In genomic region chr3:194486540-194487288, GRCh38 we compare ENCODE assay signal across 8 cellular contexts. TPM values are rescaled to one million over a fixed set of nuclear protein-coding genes. Genes with fewer than 3 reads are reported as not detected.
DNase-seq lines count a peak whose midpoint lies in the region; ATAC-seq, FAIRE-seq and TF ChIP-seq lines count a peak whose summit lies in the region.

TSS of gene ATP13A3 (minus strand) at chr3:194487002. CDS start at chr3:194462190, 24,812 bp downstream.

- no peak for FAIRE-seq in H54 (lab: Jason Lieb, UNC)

- H3K4me3 ChIP-seq in fibroblast of pulmonary artery (replicated peaks; ENCODE audit: low read depth, low read length), result peak within 1 kb of the TSS; percentile 98

- ATAC-seq in stimulated activated naive CD8-positive, alpha-beta T cell treated with anti-CD3 and anti-CD28 coated beads, Interleukin-15, amount 100 ng/mL, for 72 hours, result peak; percentile 86

- peak; percentile 90 for DNase-seq in EH (ENCODE audit: low read depth)
- peak; percentile 96 for DNase-seq in H54 (ENCODE audit: insufficient read length, low spot score)
- DNase-seq in M059J (ENCODE audit: low read depth), result peak; percentile 90
- DNase-seq in SHP77 (lab: John Stamatoyannopoulos, UW), result peak; percentile 48 to 68
- peak; percentile 89 for DNase-seq in activated effector memory CD4-positive, alpha-beta T cell treated with Interleukin-2 at 50 U/mL for 16 hours
- peak; percentile 95 for DNase-seq in fibroblast of pulmonary artery (ENCODE audit: low read depth)
- DNase-seq in stimulated activated naive CD8-positive, alpha-beta T cell treated with anti-CD3 and anti-CD28 coated beads, Interleukin-15, amount 100 ng/mL, for 72 hours, result peak; percentile 89 to 91

- TF ChIP-seq CTCF in fibroblast of pulmonary artery (IDR thresholded peaks at IDR 0.05; ENCODE audit: low read length, missing control alignments) (no peak), nephron (IDR thresholded peaks at IDR 0.05; ENCODE audit: unreplicated experiment in 3 of 3) (no peak)

- peaks cover 4% of the 10 kb centered on the region for H3K27me3 Mint-ChIP-seq in nephron (ENCODE audit: low read depth)
- H3K27me3 Mint-ChIP-seq in stimulated activated naive CD8-positive, alpha-beta T cell treated with anti-CD3 and anti-CD28 coated beads, Interleukin-15, amount 100 ng/mL, for 72 hours, result no peaks in the 10 kb centered on the region

- peak; percentile 89 for TF ChIP-seq POLR2A in H54 (IDR thresholded peaks at IDR 0.05; ENCODE audit: low read depth, low read length)

- H3K27ac Mint-ChIP-seq in nephron, result peak within 1 kb of the TSS; percentile 78 to 92 (median 90)
- peak within 1 kb of the TSS; percentile 90 to 93 for H3K27ac Mint-ChIP-seq in stimulated activated naive CD8-positive, alpha-beta T cell treated with anti-CD3 and anti-CD28 coated beads, Interleukin-15, amount 100 ng/mL, for 72 hours

- peaks cover 35% of the 10 kb centered on the region for H3K4me1 Mint-ChIP-seq in nephron
- H3K4me1 Mint-ChIP-seq in stimulated activated naive CD8-positive, alpha-beta T cell treated with anti-CD3 and anti-CD28 coated beads, Interleukin-15, amount 100 ng/mL, for 72 hours, result peaks cover 54% of the 10 kb centered on the region

- H3K4me3 Mint-ChIP-seq in nephron, result peak within 1 kb of the TSS; percentile 91 to 96 (median 95)
- peak within 1 kb of the TSS; percentile 89 for H3K4me3 Mint-ChIP-seq in stimulated activated naive CD8-positive, alpha-beta T cell treated with anti-CD3 and anti-CD28 coated beads, Interleukin-15, amount 100 ng/mL, for 72 hours

- peaks cover 8% of the 10 kb centered on the region for H3K36me3 Mint-ChIP-seq in nephron (ENCODE audit: low read depth)

- H3K9me3 Mint-ChIP-seq in nephron, result no peaks in the 10 kb centered on the region
- no peaks in the 10 kb centered on the region for H3K9me3 Mint-ChIP-seq in stimulated activated naive CD8-positive, alpha-beta T cell treated with anti-CD3 and anti-CD28 coated beads, Interleukin-15, amount 100 ng/mL, for 72 hours

RNA-seq across cellular contexts. Expression of gene ATP13A3, which starts in this region (rescaled TPM):
- 91.3 and 134 TPM in 2 replicates for total RNA-seq in M059J (2014; rRNA removed; shearing (Covaris generic))

Comparison
In these comparisons a context has a peak if more than half of its experiments do, and no peak if none do; other contexts are left out.
1. Peak in every context shown above with its lines: DNase-seq, ATAC-seq and H3K4me3 ChIP-seq.